Comparison of ENCODE assay signal across 9 cellular contexts in the genomic region with DNA sequence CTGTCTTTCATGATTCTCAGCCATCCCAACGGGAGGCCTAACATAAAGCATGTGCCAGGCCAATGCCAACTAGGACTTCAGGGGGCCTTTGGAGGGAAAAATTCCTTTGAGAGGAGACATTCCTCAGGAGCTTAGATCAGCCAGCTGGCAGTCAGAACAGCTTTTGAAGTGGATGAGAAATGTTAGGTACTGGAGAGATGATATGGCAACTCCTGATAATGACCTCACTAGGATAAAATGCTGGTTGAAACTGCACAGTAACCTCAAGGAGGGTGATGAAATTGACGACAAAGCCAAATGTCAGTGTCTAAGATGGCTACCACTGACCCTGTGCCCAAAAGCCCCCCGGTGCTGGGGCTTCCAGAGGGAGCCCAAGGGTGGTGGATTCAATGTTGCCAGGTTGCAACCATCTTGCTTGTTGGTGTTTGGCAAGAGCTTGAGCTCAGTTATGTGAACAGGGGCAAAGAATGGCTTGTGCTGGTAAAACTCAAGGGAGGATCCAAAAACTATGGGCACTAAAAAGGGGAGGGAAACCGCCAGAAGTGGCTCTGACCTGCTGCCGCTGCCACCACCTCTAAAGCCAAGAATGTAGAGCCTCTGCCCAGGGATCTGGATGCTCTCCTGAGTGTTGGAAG.
A peak's percentile ranks its signal among the peaks of the same experiment; 100 is the strongest.
DNase-seq lines count a peak whose midpoint lies in the region; TF ChIP-seq lines count a peak whose summit lies in the region.
"Had no signal": no experiment of that assay in that cellular context is flagged by ENCODE, and none has a peak within 500 bp of the region (broad histone marks: within the 10 kb centered on the region; RNA-seq: fewer than 3 reads in every experiment).

No MANE protein-coding gene starts in this region.

- no peak overlapping the region for H3K4me3 ChIP-seq in fibroblast of the aortic adventitia (ENCODE audit: low read depth, low read length)

- H3K4me1 Mint-ChIP-seq in progenitor cell of endocrine pancreas (ENCODE audit: low read depth): peaks cover 16% of the 10 kb centered on the region
- H3K4me1 Mint-ChIP-seq in activated naive CD8-positive, alpha-beta T cell treated with anti-CD3 and anti-CD28 coated beads for 36 hours: peaks cover 14% of the 10 kb centered on the region

- DNase-seq in DMS79 treated with DMSO at 0.1 percent for 48 hours (lab: John Stamatoyannopoulos, UW) (peak; percentile 24), RPMI7951 (ENCODE audit: low read depth) (peak; percentile 95), fibroblast of the aortic adventitia (ENCODE audit: low read depth) (peak; percentile 96), progenitor cell of endocrine pancreas (ENCODE audit: low spot score, unreplicated experiment) (no peak), CD1c-positive myeloid dendritic cell (ENCODE audit: extremely low spot score) (no peak), SKM-1 (lab: John Stamatoyannopoulos, UW; ENCODE audit: unreplicated experiment) (no peak)
- no peak for DNase-seq in activated CD4-positive, alpha-beta T cell treated with anti-CD3 and anti-CD28 coated beads, Interleukin-2, amount 50 U/mL, for 1 hour
- DNase-seq in activated naive CD8-positive, alpha-beta T cell treated with anti-CD3 and anti-CD28 coated beads for 36 hours: no peak
- DNase-seq: cerebellar nuclear complex had no signal

- no peaks in the 10 kb centered on the region for H3K27me3 Mint-ChIP-seq in progenitor cell of endocrine pancreas
- H3K27me3 Mint-ChIP-seq in activated naive CD8-positive, alpha-beta T cell treated with anti-CD3 and anti-CD28 coated beads for 36 hours: no peaks in the 10 kb centered on the region

- peak overlapping the region; percentile 94 for H3K27ac Mint-ChIP-seq in progenitor cell of endocrine pancreas
- no peak overlapping the region for H3K27ac Mint-ChIP-seq in activated naive CD8-positive, alpha-beta T cell treated with anti-CD3 and anti-CD28 coated beads for 36 hours

- peaks cover 22% of the 10 kb centered on the region for H3K36me3 Mint-ChIP-seq in progenitor cell of endocrine pancreas (ENCODE audit: insufficient read depth)
- H3K36me3 Mint-ChIP-seq in activated naive CD8-positive, alpha-beta T cell treated with anti-CD3 and anti-CD28 coated beads for 36 hours: no peaks in the 10 kb centered on the region

- no peaks in the 10 kb centered on the region for H3K9me3 Mint-ChIP-seq in progenitor cell of endocrine pancreas (ENCODE audit: low read depth)
- no peaks in the 10 kb centered on the region for H3K9me3 Mint-ChIP-seq in activated naive CD8-positive, alpha-beta T cell treated with anti-CD3 and anti-CD28 coated beads for 36 hours

- TF ChIP-seq CTCF in fibroblast of the aortic adventitia (IDR thresholded peaks at IDR 0.05; ENCODE audit: insufficient read depth, low read length): no peak
- TF ChIP-seq CTCF in progenitor cell of endocrine pancreas (IDR thresholded peaks at IDR 0.05; ENCODE audit: unreplicated experiment): no peak

- no peak overlapping the region for H3K4me3 Mint-ChIP-seq in progenitor cell of endocrine pancreas (ENCODE audit: low read depth)
- H3K4me3 Mint-ChIP-seq in activated naive CD8-positive, alpha-beta T cell treated with anti-CD3 and anti-CD28 coated beads for 36 hours: no peak overlapping the region

Comparison
In these comparisons a context has a peak if more than half of its experiments do, and no peak if none do; other contexts are left out.
1. DNase-seq: peak in DMS79 treated with DMSO at 0.1 percent for 48 hours (single experiment), RPMI7951 (single experiment) and fibroblast of the aortic adventitia (single experiment); none in progenitor cell of endocrine pancreas (single experiment), activated CD4-positive, alpha-beta T cell treated with anti-CD3 and anti-CD28 coated beads, Interleukin-2, amount 50 U/mL, for 1 hour (single experiment), CD1c-positive myeloid dendritic cell (single experiment), SKM-1 (single experiment) and activated naive CD8-positive, alpha-beta T cell treated with anti-CD3 and anti-CD28 coated beads for 36 hours (single experiment).